In genomic region chr10:14736600-14737081, GRCh38 we compare ENCODE assay signal across 1 cellular context.
TF ChIP-seq lines count a peak whose summit lies in the region.

No MANE protein-coding gene starts in this region.

TF ChIP-seq in H1, 55 proteins besides CTCF, POLR2A, EP300 and RAD21 (continued from another document):
- TF ChIP-seq CREB1 (IDR thresholded peaks at IDR 0.05) = no peak
- no peak for TF ChIP-seq RNF2 (IDR thresholded peaks at IDR 0.05; ENCODE audit: borderline replicate concordance, low read depth, low read length, missing control alignments, poor library complexity, severe bottlenecking)
- TF ChIP-seq MAX (IDR thresholded peaks at IDR 0.05) = no peak
- TF ChIP-seq SP4 (IDR thresholded peaks at IDR 0.05; ENCODE audit: low read length) = no peak
- TF ChIP-seq BCL11A (IDR thresholded peaks at IDR 0.05; ENCODE audit: low read depth in 2 of 2, low read length in 2 of 2) = no peak
- no peak for TF ChIP-seq KDM5A (IDR thresholded peaks at IDR 0.05; ENCODE audit: low read length)
- TF ChIP-seq USF2 (IDR thresholded peaks at IDR 0.05; ENCODE audit: low read length) = no peak
- TF ChIP-seq HDAC2 (IDR thresholded peaks at IDR 0.05; ENCODE audit: borderline replicate concordance in 1 of 2, low read depth in 2 of 2, low read length in 2 of 2) = no peak
- no peak for TF ChIP-seq EGR1 (IDR thresholded peaks at IDR 0.05; ENCODE audit: borderline replicate concordance, low read depth, low read length)
- no peak for TF ChIP-seq SAP30 (IDR thresholded peaks at IDR 0.05; ENCODE audit: insufficient read depth, insufficient replicate concordance, low read length)
- no peak for TF ChIP-seq JUND (IDR thresholded peaks at IDR 0.05; ENCODE audit: low read length)
- TF ChIP-seq PHF8 (conservative IDR thresholded peaks at IDR 0.05; ENCODE audit: low read depth, low read length) = no peak
- TF ChIP-seq CBX8 (IDR thresholded peaks at IDR 0.05; ENCODE audit: borderline replicate concordance, low read depth, low read length) = no peak
- TF ChIP-seq EZH2 (IDR thresholded peaks at IDR 0.05; ENCODE audit: low read depth, low read length, severe bottlenecking) = no peak
- no peak for TF ChIP-seq CHD7 (IDR thresholded peaks at IDR 0.05; ENCODE audit: insufficient replicate concordance, low read length)
- TF ChIP-seq SIRT6 (IDR thresholded peaks at IDR 0.05; ENCODE audit: low read length) = no peak
- no peak for TF ChIP-seq HDAC6 (IDR thresholded peaks at IDR 0.05; ENCODE audit: low read depth, low read length)
- TF ChIP-seq SUZ12 (IDR thresholded peaks at IDR 0.05; ENCODE audit: low read length) = no peak
